ENCODE assay signal across 8 cellular contexts in the genomic region with DNA sequence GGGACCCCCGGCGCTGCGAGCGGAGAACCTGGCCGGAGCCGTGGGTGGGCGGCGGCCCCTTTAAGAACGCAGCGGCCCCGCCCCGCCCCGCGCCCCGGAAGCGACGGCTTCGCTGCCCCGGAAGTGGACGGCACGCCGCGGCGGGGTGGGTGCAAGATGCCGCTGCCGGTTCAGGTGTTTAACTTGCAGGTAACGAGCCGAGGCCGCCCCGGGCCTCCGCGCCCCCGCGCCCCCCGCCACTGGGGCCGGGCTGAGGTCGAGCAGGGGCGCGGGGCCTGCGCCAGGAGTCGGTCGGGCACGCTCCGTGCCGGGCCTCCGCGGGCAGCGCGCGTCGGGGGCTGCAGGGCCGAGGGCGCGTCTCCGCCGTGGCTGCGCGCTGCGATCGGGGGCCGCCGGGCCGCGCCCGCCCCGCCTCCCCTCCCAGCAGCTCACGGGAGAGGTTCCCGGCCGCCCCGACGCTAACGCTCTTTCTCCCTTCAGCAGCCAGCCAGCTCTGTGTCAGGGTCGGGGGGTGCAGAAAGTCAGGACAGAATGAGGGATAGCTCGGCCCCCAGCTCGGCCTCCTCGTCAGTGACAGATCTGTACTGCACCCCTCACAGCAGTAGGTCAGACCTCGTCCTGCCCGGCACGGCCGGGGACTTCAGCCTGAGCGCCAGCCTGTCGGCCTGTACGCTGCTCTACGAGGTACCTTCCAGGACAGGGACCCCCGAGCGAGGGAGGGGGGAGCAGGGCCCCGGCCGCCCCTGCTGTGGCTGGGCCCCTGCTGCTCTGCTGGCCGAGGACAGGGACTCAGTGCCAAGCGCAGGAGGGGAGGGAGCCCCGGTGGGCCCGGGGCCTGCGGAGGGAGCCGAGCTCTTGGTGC. TPM values are rescaled to one million over a fixed set of nuclear protein-coding genes. Genes with fewer than 3 reads are reported as not detected.
DNase-seq lines count a peak whose midpoint lies in the region; ATAC-seq, FAIRE-seq and TF ChIP-seq lines count a peak whose summit lies in the region.

Gene GPS1 (plus strand): TSS at position 123 of the 862 bp plus-strand sequence. CDS start 34 bp downstream, at position 157.
A gene with protein sequence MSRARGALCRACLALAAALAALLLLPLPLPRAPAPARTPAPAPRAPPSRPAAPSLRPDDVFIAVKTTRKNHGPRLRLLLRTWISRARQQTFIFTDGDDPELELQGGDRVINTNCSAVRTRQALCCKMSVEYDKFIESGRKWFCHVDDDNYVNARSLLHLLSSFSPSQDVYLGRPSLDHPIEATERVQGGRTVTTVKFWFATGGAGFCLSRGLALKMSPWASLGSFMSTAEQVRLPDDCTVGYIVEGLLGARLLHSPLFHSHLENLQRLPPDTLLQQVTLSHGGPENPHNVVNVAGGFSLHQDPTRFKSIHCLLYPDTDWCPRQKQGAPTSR (minus strand): TSS at position 36 of the 862 bp plus-strand sequence. CDS start 45 bp downstream, outside the sequence.

- peak within 1 kb of the TSS; percentile 100 for H3K4me3 ChIP-seq in OCI-LY1 (ENCODE audit: low read depth, low read length, poor library complexity, severe bottlenecking)
- peak within 1 kb of the TSS; percentile 75 to 88 for H3K4me3 ChIP-seq in muscle layer of colon (ENCODE audit: low read depth in 1 of 2, low read length in 2 of 2)

- no peak within 1 kb of the TSS for H2AFZ ChIP-seq in OCI-LY1 (ENCODE audit: low read length)

- no peaks in the 10 kb centered on the region for H3K9me3 ChIP-seq in OCI-LY1 (ENCODE audit: low read length)
- H3K9me3 ChIP-seq in muscle layer of colon (ENCODE audit: low read length): no peaks in the 10 kb centered on the region

- H3K27ac ChIP-seq in OCI-LY1 (ENCODE audit: low read depth, low read length, poor library complexity, severe bottlenecking) (no peak within 1 kb of the TSS), muscle layer of colon (ENCODE audit: low read depth, low read length) (peak within 1 kb of the TSS; percentile 32)

- H3K4me1 ChIP-seq in OCI-LY1 (ENCODE audit: insufficient read depth, low read length, severe bottlenecking): peaks cover 27% of the 10 kb centered on the region
- H3K4me1 ChIP-seq in muscle layer of colon (ENCODE audit: insufficient read depth, low read length): peaks cover 26% of the 10 kb centered on the region

- FAIRE-seq in GM12891 (lab: Jason Lieb, UNC): peak; percentile 98

- H3K9ac ChIP-seq in OCI-LY1 (ENCODE audit: low read length) (peak within 1 kb of the TSS; percentile 81), muscle layer of colon (ENCODE audit: low read length) (peak within 1 kb of the TSS; percentile 44)

- no peaks in the 10 kb centered on the region for H3K9me2 ChIP-seq in OCI-LY1 (ENCODE audit: low read depth, low read length)

- no peak for TF ChIP-seq POLR2A in GM12891 (IDR thresholded peaks at IDR 0.05; ENCODE audit: low read depth, low read length)
- no peak for TF ChIP-seq POLR2A in erythroblast (IDR thresholded peaks at IDR 0.05; ENCODE audit: low read length)

- no peak for TF ChIP-seq CTCF in OCI-LY1 (IDR thresholded peaks at IDR 0.05; ENCODE audit: low read length)

- H4K20me1 ChIP-seq in OCI-LY1 (ENCODE audit: insufficient read depth, low read length): no peaks in the 10 kb centered on the region

- H3K36me3 ChIP-seq in OCI-LY1 (ENCODE audit: insufficient read depth, low read length) (peaks cover 37% of the 10 kb centered on the region), muscle layer of colon (ENCODE audit: insufficient read depth, low read length) (peaks cover 26% of the 10 kb centered on the region)

- ATAC-seq in HG03097 (IDR thresholded peaks at IDR 0.05; ENCODE audit: low FRiP score, unreplicated experiment) (peak; percentile 62), HG02973 (IDR thresholded peaks at IDR 0.05; ENCODE audit: unreplicated experiment) (no peak)

- peak within 1 kb of the TSS; percentile 88 for H3K4me2 ChIP-seq in OCI-LY1 (ENCODE audit: low read length)

- peak; percentile 98 for DNase-seq in GM12891 (ENCODE audit: insufficient read length, low spot score)
- DNase-seq in activated T-cell treated with anti-CD3 and anti-CD28 coated beads for 4 hours: peak; percentile 76
- DNase-seq in erythroblast (lab: John Stamatoyannopoulos, UW): peak; percentile 83 to 88
- peak; percentile 90 for DNase-seq in stimulated activated CD8-positive, alpha-beta memory T cell treated with anti-CD3 and anti-CD28 coated beads, Interleukin-4, amount 100 ng/mL, for 48 hours

- H3F3A ChIP-seq in OCI-LY1 (ENCODE audit: insufficient read depth, low read length): no peaks in the 10 kb centered on the region

- H3K27me3 ChIP-seq in OCI-LY1 (ENCODE audit: insufficient read depth, low read length) (no peaks in the 10 kb centered on the region), muscle layer of colon (ENCODE audit: control insufficient read depth in 1 of 2, insufficient read depth in 2 of 2, low read length in 2 of 2) (no peaks in the 10 kb centered on the region)

- 0 out of 2 replicates have a peak, but pooled peaks cover 4% of the 10 kb centered on the region for H3K79me2 ChIP-seq in OCI-LY1 (ENCODE audit: insufficient read depth, low read length)

TF ChIP-seq in GM12891, 5 proteins besides CTCF, POLR2A, EP300 and RAD21:
- TF ChIP-seq SPI1 (IDR thresholded peaks at IDR 0.05; ENCODE audit: low read depth, low read length): no peak

RNA-seq across cellular contexts. Expression of gene GPS1, which starts in this region (rescaled TPM):
- 48.7 TPM for polyA plus RNA-seq in GM12891 (2012; ENCODE audit: low read depth, missing spikeins)

RNA-seq across cellular contexts. Expression of the second gene that starts in this region (rescaled TPM):
- polyA plus RNA-seq in GM12891 (2012; ENCODE audit: low read depth, missing spikeins): 13.8 TPM
